Comparison of ENCODE assay signal across 16 cellular contexts in genomic region chr12:58645946-58646345, GRCh38.
A peak's percentile ranks its signal among the peaks of the same experiment; 100 is the strongest.
DNase-seq lines count a peak whose midpoint lies in the region; ATAC-seq and TF ChIP-seq lines count a peak whose summit lies in the region.
"Had no signal": no experiment of that assay in that cellular context is flagged by ENCODE, and none has a peak within 500 bp of the region (broad histone marks: within the 10 kb centered on the region; RNA-seq: fewer than 3 reads in every experiment).

No MANE protein-coding gene starts in this region.

- H3K4me3 ChIP-seq in GM23338 (no peak overlapping the region), neural progenitor cell (no peak overlapping the region), MM.1S (ENCODE audit: low read length) (no peak overlapping the region)
- H3K4me3 ChIP-seq: GM23248 had no signal

- H3K9me2 ChIP-seq in GM23338 (ENCODE audit: insufficient read depth) (no peaks in the 10 kb centered on the region), MM.1S (replicated peaks; ENCODE audit: insufficient read depth, low read length) (no peaks in the 10 kb centered on the region)

- H3K4me1 Mint-ChIP-seq in GM23338 (no peaks in the 10 kb centered on the region), chondrocyte (ENCODE audit: low read depth) (peaks cover 76% of the 10 kb centered on the region), neural progenitor cell (no peaks in the 10 kb centered on the region)
- H3K4me1 Mint-ChIP-seq in activated T-cell treated with anti-CD3 and anti-CD28 coated beads, Interleukin-2, amount 50 U/mL, for 72 hours (ENCODE audit: low read depth): no peaks in the 10 kb centered on the region
- H3K4me1 Mint-ChIP-seq: CD4-positive, alpha-beta memory T cell had no signal

- H3K27ac ChIP-seq in GM23338 (ENCODE audit: low read depth): no peak overlapping the region
- H3K27ac ChIP-seq in neural progenitor cell: no peak overlapping the region
- no peak overlapping the region for H3K27ac ChIP-seq in MM.1S (ENCODE audit: low read length)
- H3K27ac ChIP-seq: GM23248 had no signal

- H3K4me1 ChIP-seq in GM23338 (ENCODE audit: insufficient read depth): peaks cover 6% of the 10 kb centered on the region; the same call in 1 of the 2 replicates
- peaks cover 8% of the 10 kb centered on the region for H3K4me1 ChIP-seq in neural progenitor cell
- H3K4me1 ChIP-seq in MM.1S (ENCODE audit: low read length): no peaks in the 10 kb centered on the region

- H3K4me2 ChIP-seq in GM23338 (no peak overlapping the region), neural progenitor cell (no peak overlapping the region), MM.1S (ENCODE audit: low read depth, low read length) (no peak overlapping the region)

- peak overlapping the region; percentile 70; the same call in 1 of the 2 replicates for H2AFZ ChIP-seq in GM23338
- peak overlapping the region; percentile 4 for H2AFZ ChIP-seq in neural progenitor cell (replicated peaks)
- H2AFZ ChIP-seq in MM.1S (ENCODE audit: low read length): no peak overlapping the region
- H2AFZ ChIP-seq: GM23248 had no signal

- H3K27me3 Mint-ChIP-seq in GM23338 (ENCODE audit: insufficient read depth, low read depth, poor library complexity): no peaks in the 10 kb centered on the region
- no peaks in the 10 kb centered on the region for H3K27me3 Mint-ChIP-seq in chondrocyte (ENCODE audit: low read depth)
- no peaks in the 10 kb centered on the region for H3K27me3 Mint-ChIP-seq in neural progenitor cell (ENCODE audit: insufficient read depth, low read depth)
- no peaks in the 10 kb centered on the region for H3K27me3 Mint-ChIP-seq in activated T-cell treated with anti-CD3 and anti-CD28 coated beads, Interleukin-2, amount 50 U/mL, for 72 hours (ENCODE audit: low read depth)

- H3K9me3 ChIP-seq in neural progenitor cell (ENCODE audit: low read depth): no peaks in the 10 kb centered on the region
- no peaks in the 10 kb centered on the region for H3K9me3 ChIP-seq in MM.1S (replicated peaks; ENCODE audit: insufficient read depth, low read length)

- H3K36me3 Mint-ChIP-seq in GM23338 (ENCODE audit: low read depth) (no peaks in the 10 kb centered on the region), chondrocyte (ENCODE audit: low read depth) (no peaks in the 10 kb centered on the region), neural progenitor cell (no peaks in the 10 kb centered on the region)
- H3K36me3 Mint-ChIP-seq in activated T-cell treated with anti-CD3 and anti-CD28 coated beads, Interleukin-2, amount 50 U/mL, for 72 hours (ENCODE audit: insufficient read depth in 2 of 2): no peaks in the 10 kb centered on the region
- H3K36me3 Mint-ChIP-seq: CD4-positive, alpha-beta memory T cell had no signal

- H3K9ac ChIP-seq in neural progenitor cell: no peak overlapping the region
- H3K9ac ChIP-seq in MM.1S (ENCODE audit: low read length): no peak overlapping the region
- H3K9ac ChIP-seq: GM23248 had no signal

- DNase-seq in GM23338 (ENCODE audit: low spot score) (peak; percentile 6), NCI-H69 (lab: John Stamatoyannopoulos, UW) (peak; percentile 83), chondrocyte (ENCODE audit: low spot score) (no peak), neural progenitor cell (ENCODE audit: low spot score) (no peak), GM19240 (ENCODE audit: insufficient read length, low spot score) (no peak), T1000 (lab: John Stamatoyannopoulos, UW) (no peak), MM.1S (no peak)
- no peak for DNase-seq in activated T-cell treated with anti-CD3 and anti-CD28 coated beads, Interleukin-2, amount 50 U/mL, for 72 hours
- DNase-seq: C1 segment of cervical spinal cord; Calu3; CD4-positive, alpha-beta memory T cell; DMS53; DMS79 treated with DMSO at 0.1 percent for 48 hours; GM23248; H9; HFFc6 had no signal

- no peaks in the 10 kb centered on the region for H3K27me3 ChIP-seq in GM23338 (ENCODE audit: insufficient read depth)
- no peaks in the 10 kb centered on the region for H3K27me3 ChIP-seq in neural progenitor cell
- H3K27me3 ChIP-seq in MM.1S (replicated peaks; ENCODE audit: insufficient read depth, low read length): no peaks in the 10 kb centered on the region

- H3F3A ChIP-seq in GM23338 (replicated peaks; ENCODE audit: low read depth): no peaks in the 10 kb centered on the region
- no peaks in the 10 kb centered on the region for H3F3A ChIP-seq in neural progenitor cell (ENCODE audit: low read depth)
- H3F3A ChIP-seq in MM.1S (ENCODE audit: insufficient read depth, low read length): no peaks in the 10 kb centered on the region

- H3K4me3 Mint-ChIP-seq in GM23338 (no peak overlapping the region), chondrocyte (ENCODE audit: unreplicated experiment) (no peak overlapping the region), neural progenitor cell (no peak overlapping the region)
- H3K4me3 Mint-ChIP-seq in activated T-cell treated with anti-CD3 and anti-CD28 coated beads, Interleukin-2, amount 50 U/mL, for 72 hours: no peak overlapping the region
- H3K4me3 Mint-ChIP-seq: CD4-positive, alpha-beta memory T cell; H9; HFFc6 had no signal

- H3K9me3 Mint-ChIP-seq in GM23338 (no peaks in the 10 kb centered on the region), chondrocyte (ENCODE audit: low read depth) (no peaks in the 10 kb centered on the region), neural progenitor cell (no peaks in the 10 kb centered on the region)
- no peaks in the 10 kb centered on the region for H3K9me3 Mint-ChIP-seq in activated T-cell treated with anti-CD3 and anti-CD28 coated beads, Interleukin-2, amount 50 U/mL, for 72 hours
- H3K9me3 Mint-ChIP-seq: CD4-positive, alpha-beta memory T cell; H9; HFFc6 had no signal

- TF ChIP-seq CTCF in GM23338 (conservative IDR thresholded peaks at IDR 0.05; ENCODE audit: low read depth in 2 of 2) (no peak), chondrocyte (IDR thresholded peaks at IDR 0.05) (no peak), neural progenitor cell (IDR thresholded peaks at IDR 0.05) (no peak), MM.1S (IDR thresholded peaks at IDR 0.05; ENCODE audit: low read length) (no peak)

- no peak overlapping the region for H3K27ac Mint-ChIP-seq in GM23338
- H3K27ac Mint-ChIP-seq in chondrocyte (ENCODE audit: unreplicated experiment): peak overlapping the region; percentile 41
- H3K27ac Mint-ChIP-seq in neural progenitor cell: no peak overlapping the region
- no peak overlapping the region for H3K27ac Mint-ChIP-seq in activated T-cell treated with anti-CD3 and anti-CD28 coated beads, Interleukin-2, amount 50 U/mL, for 72 hours
- H3K27ac Mint-ChIP-seq: CD4-positive, alpha-beta memory T cell; H9; HFFc6 had no signal

- peak; percentile 43; the same call in 2 of the 3 replicates for ATAC-seq in GM23338
- ATAC-seq in activated T-cell treated with anti-CD3 and anti-CD28 coated beads, Interleukin-2, amount 50 U/mL, for 72 hours (replicated peaks in 1 of 2): no peak

- H3K79me2 ChIP-seq in GM23338 (replicated peaks; ENCODE audit: insufficient read depth) (no peaks in the 10 kb centered on the region), neural progenitor cell (ENCODE audit: low read depth) (no peaks in the 10 kb centered on the region), MM.1S (ENCODE audit: low read length) (no peaks in the 10 kb centered on the region)

- no peaks in the 10 kb centered on the region for H4K20me1 ChIP-seq in GM23338 (replicated peaks; ENCODE audit: insufficient read depth)
- no peaks in the 10 kb centered on the region for H4K20me1 ChIP-seq in neural progenitor cell (ENCODE audit: low read depth)
- no peaks in the 10 kb centered on the region for H4K20me1 ChIP-seq in MM.1S (ENCODE audit: insufficient read depth, low read length)

- no peaks in the 10 kb centered on the region for H3K36me3 ChIP-seq in GM23338 (ENCODE audit: insufficient read depth)
- H3K36me3 ChIP-seq in neural progenitor cell: no peaks in the 10 kb centered on the region
- H3K36me3 ChIP-seq in MM.1S (replicated peaks; ENCODE audit: insufficient read depth, low read length): no peaks in the 10 kb centered on the region

TF ChIP-seq in GM23338, 12 proteins besides CTCF, POLR2A, EP300 and RAD21 (continues in another document):
- TF ChIP-seq POLR2AphosphoS5 (IDR thresholded peaks at IDR 0.05; ENCODE audit: low read depth) (no peak), JUNB (IDR thresholded peaks at IDR 0.05; ENCODE audit: unreplicated experiment) (no peak), EZH2 (IDR thresholded peaks at IDR 0.05; ENCODE audit: low read depth, unreplicated experiment) (no peak), ZNF331 (CRISPR knock-in tag; IDR thresholded peaks at IDR 0.05; ENCODE audit: low read depth) (no peak)

Comparison
In these comparisons a context has a peak if more than half of its experiments do, and no peak if none do; other contexts are left out.
1. DNase-seq: peak in GM23338 (single experiment) and NCI-H69 (single experiment); none in chondrocyte (single experiment), neural progenitor cell (single experiment), GM19240 (single experiment), T1000 (single experiment), MM.1S (single experiment) and activated T-cell treated with anti-CD3 and anti-CD28 coated beads, Interleukin-2, amount 50 U/mL, for 72 hours (0 of 2).